In genomic region chr14:106845286-106846087, GRCh38 we compare ENCODE assay signal across 8 cellular contexts.
DNase-seq lines count a peak whose midpoint lies in the region; ATAC-seq and TF ChIP-seq lines count a peak whose summit lies in the region.

No MANE protein-coding gene starts in this region.

- no peak overlapping the region for H3K27ac ChIP-seq in neuronal stem cell (replicated peaks; ENCODE audit: low read length)

- H3K4me1 ChIP-seq in neuronal stem cell (ENCODE audit: control insufficient read depth in 2 of 2, insufficient read depth in 1 of 2, low read depth in 1 of 2, low read length in 2 of 2), result no peaks in the 10 kb centered on the region

- H2BK5ac ChIP-seq in neuronal stem cell (ENCODE audit: low read length), result no peak overlapping the region

- no peak overlapping the region for H3K9ac ChIP-seq in neuronal stem cell (ENCODE audit: low read depth, low read length, poor library complexity)

- H3K79me1 ChIP-seq in neuronal stem cell (ENCODE audit: low read depth, low read length), result no peaks in the 10 kb centered on the region

- H4K8ac ChIP-seq in neuronal stem cell (ENCODE audit: low read depth, low read length), result no peak overlapping the region

- no peak overlapping the region for H2BK120ac ChIP-seq in neuronal stem cell (ENCODE audit: low read depth, low read length)

- no peak overlapping the region for H2AK5ac ChIP-seq in neuronal stem cell (ENCODE audit: low read depth, low read length)

- no peak overlapping the region for H4K91ac ChIP-seq in neuronal stem cell (ENCODE audit: low read depth, low read length, poor library complexity)

- H3K9me3 ChIP-seq in neuronal stem cell (replicated peaks in 1 of 2; ENCODE audit: control insufficient read depth in 2 of 2, insufficient read depth in 1 of 2, low read depth in 1 of 2, low read length in 2 of 2), result peaks cover 0 to 47% of the 10 kb centered on the region in 2 donors

- intact Hi-C loops in CD14-positive monocyte (cut with micrococcal nuclease) (no loop called here), left ventricle myocardium superior (cut with micrococcal nuclease) (no loop called here)

- peaks cover 0 to 1% (median 0%) of the 10 kb centered on the region in 7 donors for H3K9me3 Mint-ChIP-seq in CD14-positive monocyte

- WGBS in neuronal stem cell (ENCODE audit: extremely low coverage in 2 of 2, insufficient read length in 2 of 2, insufficient replicate concordance in 1 of 2), 2 donors, result no CpG with 5 or more reads among the region's 17 CpGs

- peak overlapping the region; percentile 75 to 97 (median 94) for H3K27ac Mint-ChIP-seq in CD14-positive monocyte

- no peak overlapping the region for H3K4me2 ChIP-seq in neuronal stem cell (ENCODE audit: insufficient read depth, low read length, poor library complexity, severe bottlenecking)

- H3K27me3 ChIP-seq in neuronal stem cell (ENCODE audit: control insufficient read depth in 3 of 3, insufficient read depth in 3 of 3, low read depth in 1 of 3, low read length in 3 of 3), result no peaks in the 10 kb centered on the region

- no peak overlapping the region for H3K4ac ChIP-seq in neuronal stem cell (ENCODE audit: low read length)

- H2BK15ac ChIP-seq in neuronal stem cell (ENCODE audit: low read length), result no peak overlapping the region

- peak overlapping the region; percentile 95 to 98 for H3K4me3 Mint-ChIP-seq in CD14-positive monocyte

- H3K36me3 ChIP-seq in neuronal stem cell (replicated peaks in 1 of 2; ENCODE audit: control insufficient read depth in 2 of 2, insufficient read depth in 2 of 2, low read length in 2 of 2), result no peaks in the 10 kb centered on the region

- H3K4me3 ChIP-seq in neuronal stem cell (ENCODE audit: low read length in 2 of 2), result no peak overlapping the region

- no peaks in the 10 kb centered on the region for H3K36me3 Mint-ChIP-seq in CD14-positive monocyte

- no peak for TF ChIP-seq CTCF in CD14-positive monocyte (IDR thresholded peaks at IDR 0.05)

- ATAC-seq in GM19351 (IDR thresholded peaks at IDR 0.05; ENCODE audit: unreplicated experiment) (peak; percentile 27), left ventricle myocardium superior (peak; percentile 9)

- no peak overlapping the region for H3K18ac ChIP-seq in neuronal stem cell (ENCODE audit: low read length)

- no peak overlapping the region for H2BK12ac ChIP-seq in neuronal stem cell (ENCODE audit: low read length)

- DNase-seq in CD14-positive monocyte (ENCODE audit: low spot score) (peak; percentile 52), LHCN-M2 (ENCODE audit: low read depth) (peak; percentile 54), left ventricle myocardium superior (peak; percentile 37), neuronal stem cell (ENCODE audit: low spot score) (no peak), SW 1271 (lab: John Stamatoyannopoulos, UW) (no peak)
- DNase-seq in activated CD4-positive, alpha-beta T cell treated with anti-CD3 and anti-CD28 coated beads, Interleukin-2, amount 50 U/mL, for 24 hours (ENCODE audit: low read depth in 1 of 2, low spot score in 1 of 2), result peak; percentile 20 to 28
- DNase-seq in stimulated activated CD8-positive, alpha-beta memory T cell treated with anti-CD3 and anti-CD28 coated beads, Interleukin-4, amount 100 ng/mL, for 48 hours, result peak; percentile 67

- peaks cover 4 to 6% (median 6%) of the 10 kb centered on the region in 3 donors for H3K27me3 Mint-ChIP-seq in CD14-positive monocyte (ENCODE audit: low read depth in 3 of 3)

- peaks cover 50% of the 10 kb centered on the region for H3K4me1 Mint-ChIP-seq in CD14-positive monocyte

- no peak overlapping the region for H3K23ac ChIP-seq in neuronal stem cell (ENCODE audit: low read depth, low read length, poor library complexity)

- no peak overlapping the region for H3K14ac ChIP-seq in neuronal stem cell (ENCODE audit: low read length)

- no peak overlapping the region for H2AFZ ChIP-seq in neuronal stem cell (ENCODE audit: low read length)

Comparison
In these comparisons a context has a peak if more than half of its experiments do, and no peak if none do; other contexts are left out.
1. DNase-seq: peak in CD14-positive monocyte (single experiment), LHCN-M2 (single experiment), activated CD4-positive, alpha-beta T cell treated with anti-CD3 and anti-CD28 coated beads, Interleukin-2, amount 50 U/mL, for 24 hours (2 of 2), left ventricle myocardium superior (single experiment) and stimulated activated CD8-positive, alpha-beta memory T cell treated with anti-CD3 and anti-CD28 coated beads, Interleukin-4, amount 100 ng/mL, for 48 hours (single experiment); none in neuronal stem cell (single experiment) and SW 1271 (0 of 2).